Comparison of ENCODE assay signal across 8 cellular contexts in genomic region chr6:118933855-118934460, GRCh38.
A peak's percentile ranks its signal among the peaks of the same experiment; 100 is the strongest.
DNase-seq lines count a peak whose midpoint lies in the region; ATAC-seq and TF ChIP-seq lines count a peak whose summit lies in the region.

No MANE protein-coding gene starts in this region.

- H4K20me1 ChIP-seq in DND-41 (ENCODE audit: insufficient read depth, low read length): peaks cover 10% of the 10 kb centered on the region; the same call in 1 of the 2 replicates

- H3K4me3 ChIP-seq in DND-41 (ENCODE audit: low read depth in 1 of 2, low read length in 2 of 2) (peak overlapping the region; percentile 78 to 85; a peak in 3 of 4 replicates), SK-N-MC (peak overlapping the region; percentile 88), iPS-11a (ENCODE audit: low read depth, low read length) (peak overlapping the region; percentile 30), subcutaneous abdominal adipose tissue (ENCODE audit: low read depth in 1 of 5, low read length in 5 of 5) (peak overlapping the region; percentile 71 to 94 (median 92))

- H3K36me3 ChIP-seq in DND-41 (ENCODE audit: insufficient read depth, low read length): peaks cover 36% of the 10 kb centered on the region
- peaks cover 33% of the 10 kb centered on the region for H3K36me3 ChIP-seq in SK-N-MC (ENCODE audit: insufficient read depth, low read length)
- peaks cover 0 to 26% (median 8%) of the 10 kb centered on the region in 5 donors for H3K36me3 ChIP-seq in subcutaneous abdominal adipose tissue (ENCODE audit: control insufficient read depth in 5 of 5, insufficient read depth in 5 of 5, low read length in 5 of 5)

- H3K4me2 ChIP-seq in DND-41 (ENCODE audit: insufficient read depth, low read length): peak overlapping the region; percentile 82

- no peak for ATAC-seq in DND-41 (ENCODE audit: insufficient read depth, low read depth)
- peak; percentile 2 for ATAC-seq in GM21786 (IDR thresholded peaks at IDR 0.05; ENCODE audit: unreplicated experiment)

- DNase-seq in DND-41 (no peak), SK-N-MC (ENCODE audit: low read depth, low spot score) (no peak), HCEC 1CT (no peak), NCI-H524 (lab: John Stamatoyannopoulos, UW) (no peak), NCI-H82 treated with DMSO at 0.1 percent for 48 hours (lab: John Stamatoyannopoulos, UW; ENCODE audit: unreplicated experiment) (no peak)

- TF ChIP-seq CTCF in DND-41 (IDR thresholded peaks at IDR 0.05; ENCODE audit: borderline replicate concordance, extremely low read depth, low read length, poor library complexity, severe bottlenecking): no peak

- peak overlapping the region; percentile 45 for H3K27ac ChIP-seq in DND-41 (ENCODE audit: low read length)
- H3K27ac ChIP-seq in SK-N-MC: no peak overlapping the region
- peak overlapping the region; percentile 94 for H3K27ac ChIP-seq in subcutaneous abdominal adipose tissue (ENCODE audit: low read depth, low read length)

- H2AFZ ChIP-seq in DND-41 (ENCODE audit: low read depth, low read length): peak overlapping the region; percentile 40; the same call in 1 of the 2 replicates

- H3K27me3 ChIP-seq in DND-41 (ENCODE audit: insufficient read depth, low read length, poor library complexity) (no peaks in the 10 kb centered on the region), subcutaneous abdominal adipose tissue (ENCODE audit: control insufficient read depth in 5 of 5, insufficient read depth in 4 of 5, low read length in 5 of 5) (no peaks in the 10 kb centered on the region)

- H3K79me2 ChIP-seq in DND-41 (ENCODE audit: insufficient read depth, low read length): peaks cover 67% of the 10 kb centered on the region

- H3K9ac ChIP-seq in DND-41 (ENCODE audit: low read depth, low read length) (peak overlapping the region; percentile 99), SK-N-MC (ENCODE audit: insufficient read length) (no peak overlapping the region), subcutaneous abdominal adipose tissue (ENCODE audit: low read length in 5 of 5) (peak overlapping the region in 2 of 5 donors; percentile 42 to 44)

- H3K4me1 ChIP-seq in DND-41 (ENCODE audit: insufficient read depth, low read length): peaks cover 41% of the 10 kb centered on the region
- H3K4me1 ChIP-seq in subcutaneous abdominal adipose tissue (ENCODE audit: control insufficient read depth in 5 of 5, insufficient read depth in 5 of 5, low read length in 5 of 5): peaks cover 0 to 17% (median 12%) of the 10 kb centered on the region in 5 donors

- H3K9me3 ChIP-seq in DND-41 (ENCODE audit: insufficient read depth, low read length, severe bottlenecking): no peaks in the 10 kb centered on the region
- no peaks in the 10 kb centered on the region for H3K9me3 ChIP-seq in SK-N-MC (ENCODE audit: low read depth, low read length)
- no peaks in the 10 kb centered on the region for H3K9me3 ChIP-seq in subcutaneous abdominal adipose tissue (ENCODE audit: control insufficient read depth in 5 of 5, low read length in 5 of 5)

Comparison
In these comparisons a context has a peak if more than half of its experiments do, and no peak if none do; other contexts are left out.
1. H3K4me3 ChIP-seq: peak in every context shown above with its lines; median percentile 92 in subcutaneous abdominal adipose tissue; 88 in SK-N-MC; 82 in DND-41; 30 in iPS-11a.